In the genomic region with DNA sequence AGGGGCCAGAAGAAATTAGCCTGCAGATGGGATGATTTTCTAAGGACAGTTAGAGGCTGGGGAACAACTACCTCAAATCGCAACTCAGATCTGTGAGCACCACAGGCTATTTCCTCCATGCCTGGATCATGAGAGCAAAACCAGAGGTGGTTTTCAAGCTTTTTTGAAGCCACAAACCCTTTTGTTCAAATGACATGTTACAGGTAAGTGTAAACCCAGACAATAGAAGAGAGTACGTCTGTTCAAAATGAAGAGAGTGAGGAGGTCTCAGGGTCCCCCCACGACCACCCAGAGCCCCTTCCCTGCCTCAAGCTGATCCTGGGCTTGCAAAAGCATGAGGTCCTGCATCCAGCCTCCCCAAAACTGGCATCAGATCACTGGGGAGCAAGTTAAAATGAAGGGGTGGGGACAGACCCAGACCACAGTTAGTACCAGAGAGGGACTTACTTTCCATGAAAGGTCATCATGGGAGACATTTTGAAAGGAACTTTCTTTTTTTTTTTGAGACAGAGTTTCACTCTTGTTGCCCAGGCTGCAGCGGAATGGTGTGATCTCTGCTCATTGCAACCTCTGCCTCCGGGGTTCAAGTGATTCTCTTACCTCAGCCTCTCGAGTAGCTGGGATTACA, we compare ENCODE assay signal across 14 cellular contexts. TPM values are rescaled to one million over a fixed set of nuclear protein-coding genes. Genes with fewer than 3 reads are reported as not detected.
DNase-seq lines count a peak whose midpoint lies in the region; ATAC-seq, FAIRE-seq and TF ChIP-seq lines count a peak whose summit lies in the region.
"Not testable (repeated sequence)": the region's sequence is repeated elsewhere in the genome, so short reads cannot be mapped to it uniquely, and the experiment has no call there.
"Had no signal": no experiment of that assay in that cellular context is flagged by ENCODE, and none has a peak within 500 bp of the region (broad histone marks: within the 10 kb centered on the region; RNA-seq: fewer than 3 reads in every experiment).

No MANE protein-coding gene starts in this region.

- in situ Hi-C loops in K562 (cut with MboI), result not testable (repeated sequence)

- 0% methylated on average over 6 of the region's 6 CpGs for WGBS in K562 (ENCODE audit: insufficient coverage, low coverage, missing lambda C conversion rate)
- 55% methylated on average over 6 of the region's 6 CpGs for WGBS in thymus

- TF ChIP-seq CTCF in CD8-positive, alpha-beta T cell (IDR thresholded peaks at IDR 0.05); K562 (IDR thresholded peaks at IDR 0.05 in 2 of 3, conservative IDR thresholded peaks at IDR 0.05 in 1 of 3; ENCODE audit: insufficient read depth in 2 of 3, low read depth in 1 of 3, low read length in 3 of 3): not testable (repeated sequence)

- peak; percentile 65 for ATAC-seq in CD8-positive, alpha-beta T cell
- peak; percentile 29 to 43 for ATAC-seq in activated T-cell treated with anti-CD3 and anti-CD28 coated beads, Interleukin-2, amount 50 U/mL, for 4 hours
- peak; percentile 70 to 72 for ATAC-seq in activated naive CD4-positive, alpha-beta T cell treated with anti-CD3 and anti-CD28 coated beads, Interleukin-2, amount 50 U/mL, for 72 hours
- not testable (repeated sequence) for ATAC-seq in K562
- ATAC-seq in naive thymus-derived CD8-positive, alpha-beta T cell, result peak; percentile 71 to 85

- H3K9me1 ChIP-seq in K562 (ENCODE audit: control insufficient read depth, insufficient read depth, low read length), result not testable (repeated sequence)

- not testable (repeated sequence) for H3K27me3 ChIP-seq in CD8-positive, alpha-beta T cell (ENCODE audit: insufficient read depth, low read length); K562 (ENCODE audit: control insufficient read depth in 2 of 2, insufficient read depth in 2 of 2, low read length in 2 of 2); thymus (ENCODE audit: control insufficient read depth, insufficient read depth)

- not testable (repeated sequence) for H3K4me3 ChIP-seq in CD8-positive, alpha-beta T cell (ENCODE audit: low read depth, low read length); K562; thymus (ENCODE audit: low read length)

- intact Hi-C loops in CD8-positive, alpha-beta T cell (cut with DNase I, micrococcal nuclease); K562 (cut with micrococcal nuclease): not testable (repeated sequence)

- H3K4me2 ChIP-seq in K562 (ENCODE audit: insufficient read depth, low read length), result not testable (repeated sequence)

- not testable (repeated sequence) for H3K9me3 ChIP-seq in CD8-positive, alpha-beta T cell (ENCODE audit: low read length); K562 (replicated peaks; ENCODE audit: control insufficient read depth, insufficient read depth, low read depth, low read length); thymus (ENCODE audit: control insufficient read depth)

- not testable (repeated sequence) for H3K9me3 Mint-ChIP-seq in CD8-positive, alpha-beta T cell; activated CD4-positive, alpha-beta T cell treated with anti-CD3 and anti-CD28 coated beads, Interleukin-2, amount 10 ng/mL, durations not matched to agents 7 days and 5 days; activated T-cell treated with anti-CD3 and anti-CD28 coated beads, Interleukin-2, amount 50 U/mL, for 4 hours; activated naive CD4-positive, alpha-beta T cell treated with anti-CD3 and anti-CD28 coated beads, Interleukin-2, amount 50 U/mL, for 72 hours; naive thymus-derived CD8-positive, alpha-beta T cell

- TF ChIP-seq POLR2A in K562 (conservative IDR thresholded peaks at IDR 0.05), result not testable (repeated sequence)

- H3K9ac ChIP-seq in K562 (ENCODE audit: insufficient read depth in 1 of 2, low read depth in 2 of 2, low read length in 2 of 2), result not testable (repeated sequence)

- H3K4me1 Mint-ChIP-seq in CD8-positive, alpha-beta T cell (ENCODE audit: low read depth), result peaks cover 72% of the 10 kb centered on the region
- peaks cover 21% of the 10 kb centered on the region for H3K4me1 Mint-ChIP-seq in activated CD4-positive, alpha-beta T cell treated with anti-CD3 and anti-CD28 coated beads, Interleukin-2, amount 10 ng/mL, durations not matched to agents 7 days and 5 days
- H3K4me1 Mint-ChIP-seq in activated T-cell treated with anti-CD3 and anti-CD28 coated beads, Interleukin-2, amount 50 U/mL, for 4 hours (ENCODE audit: low read depth), result peaks cover 11% of the 10 kb centered on the region
- H3K4me1 Mint-ChIP-seq in naive thymus-derived CD8-positive, alpha-beta T cell, result peaks cover 9 to 77% (median 63%) of the 10 kb centered on the region in 4 donors

- H4K20me1 ChIP-seq in K562 (replicated peaks; ENCODE audit: control insufficient read depth, insufficient read depth, low read length), result not testable (repeated sequence)

- not testable (repeated sequence) for TF ChIP-seq RAD21 in K562 (CRISPR knock-in tag; conservative IDR thresholded peaks at IDR 0.05 in 1 of 2, IDR thresholded peaks at IDR 0.05 in 1 of 2)

- peaks cover 68% of the 10 kb centered on the region for H3K4me1 ChIP-seq in CD8-positive, alpha-beta T cell (ENCODE audit: insufficient read depth, low read length)
- H3K4me1 ChIP-seq in K562 (replicated peaks in 1 of 2; ENCODE audit: control insufficient read depth in 2 of 2, insufficient read depth in 2 of 2, low read length in 2 of 2); thymus (ENCODE audit: control insufficient read depth, insufficient read depth, low read length): not testable (repeated sequence)

- H3K27ac Mint-ChIP-seq in CD8-positive, alpha-beta T cell, result peak overlapping the region; percentile 96
- H3K27ac Mint-ChIP-seq in activated CD4-positive, alpha-beta T cell treated with anti-CD3 and anti-CD28 coated beads, Interleukin-2, amount 10 ng/mL, durations not matched to agents 7 days and 5 days, result peak overlapping the region; percentile 77
- H3K27ac Mint-ChIP-seq in activated naive CD4-positive, alpha-beta T cell treated with anti-CD3 and anti-CD28 coated beads, Interleukin-2, amount 50 U/mL, for 72 hours, result peak overlapping the region in 1 of 2 donors; percentile 29
- H3K27ac Mint-ChIP-seq in naive thymus-derived CD8-positive, alpha-beta T cell, result peak overlapping the region; percentile 70 to 99 (median 96)

- peak; percentile 44 for FAIRE-seq in K562 (lab: Jason Lieb, UNC)

- not testable (repeated sequence) for H3K36me3 ChIP-seq in CD8-positive, alpha-beta T cell (ENCODE audit: insufficient read depth, low read length); K562 (ENCODE audit: control insufficient read depth, insufficient read depth, low read length)
- H3K36me3 ChIP-seq in thymus (ENCODE audit: control insufficient read depth, insufficient read depth), result peaks cover 14% of the 10 kb centered on the region

- H3K4me3 Mint-ChIP-seq in CD8-positive, alpha-beta T cell, result peak overlapping the region; percentile 69
- not testable (repeated sequence) for H3K4me3 Mint-ChIP-seq in activated CD4-positive, alpha-beta T cell treated with anti-CD3 and anti-CD28 coated beads, Interleukin-2, amount 10 ng/mL, durations not matched to agents 7 days and 5 days; activated T-cell treated with anti-CD3 and anti-CD28 coated beads, Interleukin-2, amount 50 U/mL, for 4 hours
- H3K4me3 Mint-ChIP-seq in naive thymus-derived CD8-positive, alpha-beta T cell, result peak overlapping the region; percentile 47 to 77 (median 68)

- peaks cover 44% of the 10 kb centered on the region for H3K36me3 Mint-ChIP-seq in CD8-positive, alpha-beta T cell
- not testable (repeated sequence) for H3K36me3 Mint-ChIP-seq in activated CD4-positive, alpha-beta T cell treated with anti-CD3 and anti-CD28 coated beads, Interleukin-2, amount 10 ng/mL, durations not matched to agents 7 days and 5 days (ENCODE audit: low read depth); activated T-cell treated with anti-CD3 and anti-CD28 coated beads, Interleukin-2, amount 50 U/mL, for 4 hours (ENCODE audit: insufficient read depth); activated naive CD4-positive, alpha-beta T cell treated with anti-CD3 and anti-CD28 coated beads, Interleukin-2, amount 50 U/mL, for 72 hours
- H3K36me3 Mint-ChIP-seq in naive thymus-derived CD8-positive, alpha-beta T cell, result peaks cover 0 to 44% (median 12%) of the 10 kb centered on the region in 3 donors

- H2AFZ ChIP-seq in K562 (ENCODE audit: low read depth, low read length), result not testable (repeated sequence)

- CTCF ChIA-PET in CD8-positive, alpha-beta T cell (lab: Charles Lee); activated CD4-positive, alpha-beta T cell treated with anti-CD3 and anti-CD28 coated beads, Interleukin-2, amount 10 ng/mL, durations not matched to agents 7 days and 5 days (lab: Charles Lee); K562 (lab: Yijun Ruan, JAX; ENCODE audit: low intra/inter-chr PET ratio): not testable (repeated sequence)

- TF ChIP-seq EP300 in K562 (IDR thresholded peaks at IDR 0.05; ENCODE audit: low read length), result not testable (repeated sequence)

- H3K27me3 Mint-ChIP-seq in CD8-positive, alpha-beta T cell (ENCODE audit: low read depth); activated CD4-positive, alpha-beta T cell treated with anti-CD3 and anti-CD28 coated beads, Interleukin-2, amount 10 ng/mL, durations not matched to agents 7 days and 5 days; activated T-cell treated with anti-CD3 and anti-CD28 coated beads, Interleukin-2, amount 50 U/mL, for 4 hours (ENCODE audit: low read depth); naive thymus-derived CD8-positive, alpha-beta T cell: not testable (repeated sequence)

- POLR2A ChIA-PET in CD8-positive, alpha-beta T cell (lab: Charles Lee), result interaction anchor here (1.3 kb wide), 1 partner anchor 17 kb away, joined by 3 read pairs; no protein-coding TSS in a partner anchor
- POLR2A ChIA-PET in activated CD4-positive, alpha-beta T cell treated with anti-CD3 and anti-CD28 coated beads, Interleukin-2, amount 10 ng/mL, durations not matched to agents 7 days and 5 days (lab: Charles Lee); K562 (lab: Yijun Ruan, JAX): not testable (repeated sequence)
- POLR2A ChIA-PET in naive thymus-derived CD8-positive, alpha-beta T cell (lab: Charles Lee), result interaction anchor here (1.2 to 1.7 kb wide), 2 partner anchors 15 to 34 kb away, joined by 3 to 7 read pairs; no protein-coding TSS in a partner anchor

- BruUV-seq in K562 (replicated peaks; lab: Mats Ljungman, UMichigan), result not testable (repeated sequence)

- peak in 1 of 7 experiments; percentile 41 for DNase-seq in CD8-positive, alpha-beta T cell
- peak; percentile 36 for DNase-seq in RPMI8226
- DNase-seq in activated CD4-positive, alpha-beta T cell treated with anti-CD3 and anti-CD28 coated beads, Interleukin-2, amount 10 ng/mL, durations not matched to agents 7 days and 5 days, result peak; percentile 29
- not testable (repeated sequence) for DNase-seq in activated T-cell treated with anti-CD3 and anti-CD28 coated beads, Interleukin-2, amount 50 U/mL, for 4 hours; K562 (ENCODE audit: extremely low read depth in 1 of 4, low spot score in 3 of 4)
- peak in 1 of 2 donors; percentile 17 for DNase-seq in activated naive CD4-positive, alpha-beta T cell treated with anti-CD3 and anti-CD28 coated beads, Interleukin-2, amount 50 U/mL, for 72 hours (ENCODE audit: low spot score in 2 of 2)
- DNase-seq in naive thymus-derived CD8-positive, alpha-beta T cell, result peak in 7 of 10 donors; percentile 43 to 80 (median 63)

- not testable (repeated sequence) for H3K79me2 ChIP-seq in K562 (ENCODE audit: control insufficient read depth, insufficient read depth, low read length)

- H3K27ac ChIP-seq in CD8-positive, alpha-beta T cell (ENCODE audit: low read depth, low read length), result peak overlapping the region; percentile 33
- not testable (repeated sequence) for H3K27ac ChIP-seq in K562 (ENCODE audit: extremely low read depth, low read depth, low read length)
- peak overlapping the region; percentile 81 for H3K27ac ChIP-seq in thymus (ENCODE audit: low read depth)

RNA-seq across cellular contexts. Expression of a gene that starts 19.0 kb away (rescaled TPM):
- 100 to 1,000 TPM; 281 to 283 TPM for total RNA-seq in CD8-positive, alpha-beta T cell
- total RNA-seq in activated CD4-positive, alpha-beta T cell treated with anti-CD3 and anti-CD28 coated beads, Interleukin-2, amount 10 ng/mL, durations not matched to agents 7 days and 5 days, result 1 to 10 TPM; 1.2 to 1.3 TPM
- total RNA-seq in activated T-cell treated with anti-CD3 and anti-CD28 coated beads, Interleukin-2, amount 50 U/mL, for 4 hours, result 10 to 100 TPM; 11.7 to 47.4 (median 38.7) TPM
- total RNA-seq in activated naive CD4-positive, alpha-beta T cell treated with anti-CD3 and anti-CD28 coated beads, Interleukin-2, amount 50 U/mL, for 72 hours, result 1 to 10 TPM; 1.3 to 2.8 TPM
- not detected in 2 replicates for total RNA-seq in K562 (2011; cell fraction: chromatin; rRNA removed; ENCODE audit: low replicate concordance)
- total RNA-seq in K562 (2011; cell fraction: nucleolus; rRNA removed), result not detected in 2 replicates
- total RNA-seq in K562 (2011; cell fraction: nucleoplasm; rRNA removed), result not detected in 2 replicates
- not detected in 2 replicates for total RNA-seq in K562 (2014; rRNA removed)
- total RNA-seq in K562 (2014; rRNA removed; fragmentation: Illumina TruSeq; extraction: Trizol), result not detected in 2 replicates
- not detected in 2 replicates for total RNA-seq in K562 (2015; rRNA removed; fragmentation: Illumina TruSeq; extraction: Trizol)
- 0.18 TPM in 1 of 2 replicates, not detected in the other for total RNA-seq in K562 (2021)
- not detected in 2 replicates for polyA plus RNA-seq in K562 (2011; rRNA removed)
- polyA plus RNA-seq in K562 (2011; cell fraction: cytosol; rRNA removed), result not detected in 2 replicates
- polyA plus RNA-seq in K562 (2011; cell fraction: nucleus; rRNA removed), result not detected in 2 replicates
- 0.05 TPM in 1 of 2 replicates, not detected in the other for polyA plus RNA-seq in K562 (2012)
- polyA plus RNA-seq in K562 (2014; fragmentation: Illumina TruSeq; extraction: Trizol), result not detected in 2 replicates
- not detected for polyA plus RNA-seq in K562 (2014; fragmentation: Nextera tagmentation; extraction: Ambion mirVana)
- polyA plus RNA-seq in K562 (2014; rRNA removed), result not detected in 2 replicates
- not detected in 2 replicates for polyA minus RNA-seq in K562 (2011; rRNA and poly(A)+ RNA removed)
- not detected in 2 replicates for polyA minus RNA-seq in K562 (2011; cell fraction: cytosol; rRNA and poly(A)+ RNA removed)
- polyA minus RNA-seq in K562 (2011; cell fraction: nucleus; rRNA and poly(A)+ RNA removed), result not detected in 2 replicates
- total RNA-seq in naive thymus-derived CD8-positive, alpha-beta T cell, result 100 to 1,000 TPM; 456 TPM
- polyA plus RNA-seq in naive thymus-derived CD8-positive, alpha-beta T cell, result 1,000 to 10,000 TPM; 2,040 to 2,487 (median 2,320) TPM
- 111 TPM for polyA plus RNA-seq in thymus
- total RNA-seq: A172, HT-29, LHCN-M2, MCF 10A had no signal
- polyA plus RNA-seq: BJ had no signal

RNA-seq across cellular contexts. Expression of a gene that starts 52.0 kb away (rescaled TPM):
- 100 to 1,000 TPM; 502 to 503 TPM for total RNA-seq in CD8-positive, alpha-beta T cell
- under 1 TPM; 0.72 to 0.77 TPM for total RNA-seq in activated CD4-positive, alpha-beta T cell treated with anti-CD3 and anti-CD28 coated beads, Interleukin-2, amount 10 ng/mL, durations not matched to agents 7 days and 5 days
- 100 to 1,000 TPM in 1 of 3 donors, 10 to 100 TPM in 2; 36.9 to 101 (median 78.6) TPM for total RNA-seq in activated T-cell treated with anti-CD3 and anti-CD28 coated beads, Interleukin-2, amount 50 U/mL, for 4 hours
- total RNA-seq in activated naive CD4-positive, alpha-beta T cell treated with anti-CD3 and anti-CD28 coated beads, Interleukin-2, amount 50 U/mL, for 72 hours, result 1 to 10 TPM in 1 of 2 donors, under 1 TPM in 1; 0.31 to 1.7 TPM
- not detected in 2 replicates for total RNA-seq in K562 (2011; cell fraction: chromatin; rRNA removed; ENCODE audit: low replicate concordance)
- total RNA-seq in K562 (2011; cell fraction: nucleolus; rRNA removed), result not detected in 2 replicates
- not detected in 2 replicates for total RNA-seq in K562 (2011; cell fraction: nucleoplasm; rRNA removed)
- total RNA-seq in K562 (2014; rRNA removed), result not detected in 2 replicates
- total RNA-seq in K562 (2014; rRNA removed; fragmentation: Illumina TruSeq; extraction: Trizol), result not detected in 2 replicates
- total RNA-seq in K562 (2015; rRNA removed; fragmentation: Illumina TruSeq; extraction: Trizol), result not detected in 2 replicates
- total RNA-seq in K562 (2021), result 0.07 and 0.20 TPM in 2 replicates
- polyA plus RNA-seq in K562 (2011; rRNA removed), result not detected in 2 replicates
- not detected in 2 replicates for polyA plus RNA-seq in K562 (2011; cell fraction: cytosol; rRNA removed)
- polyA plus RNA-seq in K562 (2011; cell fraction: nucleus; rRNA removed), result not detected in 2 replicates
- not detected in 2 replicates for polyA plus RNA-seq in K562 (2012)
- not detected in 2 replicates for polyA plus RNA-seq in K562 (2014; fragmentation: Illumina TruSeq; extraction: Trizol)
- polyA plus RNA-seq in K562 (2014; fragmentation: Nextera tagmentation; extraction: Ambion mirVana), result not detected
- polyA plus RNA-seq in K562 (2014; rRNA removed), result not detected in 2 replicates
- polyA minus RNA-seq in K562 (2011; rRNA and poly(A)+ RNA removed), result not detected in 2 replicates
- polyA minus RNA-seq in K562 (2011; cell fraction: cytosol; rRNA and poly(A)+ RNA removed), result not detected in 2 replicates
- polyA minus RNA-seq in K562 (2011; cell fraction: nucleus; rRNA and poly(A)+ RNA removed), result not detected in 2 replicates
- 100 to 1,000 TPM; 272 to 273 TPM for total RNA-seq in naive thymus-derived CD8-positive, alpha-beta T cell
- polyA plus RNA-seq in naive thymus-derived CD8-positive, alpha-beta T cell, result 1,000 to 10,000 TPM in 1 of 3 donors, 100 to 1,000 TPM in 2; 885 to 1,018 (median 934) TPM
- 242 TPM for polyA plus RNA-seq in thymus
- total RNA-seq: A172, H9, HT-29, LHCN-M2, MCF 10A had no signal
- polyA plus RNA-seq: BJ had no signal

Comparison
In these comparisons a context has a peak if more than half of its experiments do, and no peak if none do; other contexts are left out.
1. RNA of a gene that starts 19.0 kb away (total RNA-seq): 456 TPM in naive thymus-derived CD8-positive, alpha-beta T cell and 281 to 283 TPM in CD8-positive, alpha-beta T cell; 11.7 to 47.4 TPM in activated T-cell treated with anti-CD3 and anti-CD28 coated beads, Interleukin-2, amount 50 U/mL, for 4 hours, 1.3 to 2.8 TPM in activated naive CD4-positive, alpha-beta T cell treated with anti-CD3 and anti-CD28 coated beads, Interleukin-2, amount 50 U/mL, for 72 hours, 1.2 to 1.3 TPM in activated CD4-positive, alpha-beta T cell treated with anti-CD3 and anti-CD28 coated beads, Interleukin-2, amount 10 ng/mL, durations not matched to agents 7 days and 5 days and 0.18 TPM in K562; every median in the first group is over 4 times any median in the second.
2. RNA of a gene that starts 52.0 kb away (total RNA-seq): 502 to 503 TPM in CD8-positive, alpha-beta T cell, 272 to 273 TPM in naive thymus-derived CD8-positive, alpha-beta T cell and 36.9 to 101 TPM in activated T-cell treated with anti-CD3 and anti-CD28 coated beads, Interleukin-2, amount 50 U/mL, for 4 hours; 0.31 to 1.7 TPM in activated naive CD4-positive, alpha-beta T cell treated with anti-CD3 and anti-CD28 coated beads, Interleukin-2, amount 50 U/mL, for 72 hours, 0.72 to 0.77 TPM in activated CD4-positive, alpha-beta T cell treated with anti-CD3 and anti-CD28 coated beads, Interleukin-2, amount 10 ng/mL, durations not matched to agents 7 days and 5 days and 0.07 to 0.20 TPM in K562; every median in the first group is over 10 times any median in the second.